16 cellular contexts compared by ENCODE assay signal in genomic region chr2:51597086-51597485, GRCh38.
"Had no signal": no experiment of that assay in that cellular context is flagged by ENCODE, and none has a peak within 500 bp of the region (broad histone marks: within the 10 kb centered on the region; RNA-seq: fewer than 3 reads in every experiment).

No MANE protein-coding gene starts in this region.

- H3K9me3 ChIP-seq: upper lobe of right lung had no signal

- H3K4me3 ChIP-seq: body of pancreas, upper lobe of right lung had no signal

- ATAC-seq: body of pancreas; effector memory CD8-positive, alpha-beta T cell; left cardiac atrium; natural killer cell treated with Interleukin-12 subunit alpha and Interleukin-12 subunit beta and Interleukin-15 and Interleukin-18, amount 100 ng/mL, for 72 hours; right cardiac atrium; upper lobe of right lung had no signal

- H3K27ac ChIP-seq: body of pancreas, epithelial cell of prostate, upper lobe of right lung had no signal

- H3K36me3 ChIP-seq: upper lobe of right lung had no signal

- H3K27me3 ChIP-seq: body of pancreas, upper lobe of right lung had no signal

- DNase-seq: activated CD4-positive, alpha-beta T cell treated with anti-CD3 and anti-CD28 coated beads, Interleukin-2, amount 50 U/mL, for 1 hour; activated CD4-positive, CD25-positive, alpha-beta regulatory T cell; activated naive CD4-positive, alpha-beta T cell treated with anti-CD3 and anti-CD28 coated beads, Interleukin-2, amount 50 U/mL, for 16 hours; activated T-cell treated with anti-CD3 and anti-CD28 coated beads, Interleukin-2, amount 50 U/mL, for 1 hour; amniotic stem cell; body of pancreas; effector memory CD8-positive, alpha-beta T cell; hippocampal formation; left cardiac atrium; occipital lobe; right cardiac atrium; stimulated activated CD4-positive, alpha-beta T cell treated with anti-CD3 and anti-CD28 coated beads, Interleukin-1b, Interleukin-23, amount 100 ng/mL, for 48 hours; stimulated activated naive CD4-positive, alpha-beta T cell; upper lobe of right lung had no signal
